13 cellular contexts compared by ENCODE assay signal in genomic region chr7:56007167-56007652, GRCh38. TPM values are rescaled to one million over a fixed set of nuclear protein-coding genes. Genes with fewer than 3 reads are reported as not detected.
DNase-seq lines count a peak whose midpoint lies in the region; ATAC-seq, FAIRE-seq and TF ChIP-seq lines count a peak whose summit lies in the region.
"Had no signal": no experiment of that assay in that cellular context is flagged by ENCODE, and none has a peak within 500 bp of the region (broad histone marks: within the 10 kb centered on the region; RNA-seq: fewer than 3 reads in every experiment).

No MANE protein-coding gene starts in this region.

- POLR2A ChIA-PET in K562 (lab: Yijun Ruan, JAX): interaction anchor here (0.8 to 1.2 kb wide), 3 partner anchors 9 to 177 kb away, joined by 3 to 5 read pairs (median 4); no protein-coding TSS in a partner anchor

- H2AFZ ChIP-seq in K562 (ENCODE audit: low read depth, low read length): no peak overlapping the region

- H3K36me3 Mint-ChIP-seq in progenitor cell of endocrine pancreas (ENCODE audit: insufficient read depth): peaks cover 10% of the 10 kb centered on the region

- CTCF ChIA-PET in K562 (lab: Yijun Ruan, JAX; ENCODE audit: low intra/inter-chr PET ratio): no interaction called here

- no peak overlapping the region for H3K4me3 ChIP-seq in K562

- BruUV-seq in K562 (replicated peaks; lab: Mats Ljungman, UMichigan): no TSS peak

- H4K20me1 ChIP-seq in K562 (replicated peaks; ENCODE audit: control insufficient read depth, insufficient read depth, low read length): no peaks in the 10 kb centered on the region

- H3K4me1 Mint-ChIP-seq in progenitor cell of endocrine pancreas (ENCODE audit: low read depth): peaks cover 13% of the 10 kb centered on the region
- H3K4me1 Mint-ChIP-seq: activated naive CD8-positive, alpha-beta T cell treated with anti-CD3 and anti-CD28 coated beads, Interleukin-2, amount 10 ng/mL, durations not matched to agents 7 days and 5 days had no signal

- no peak for TF ChIP-seq RAD21 in K562 (CRISPR knock-in tag; conservative IDR thresholded peaks at IDR 0.05 in 1 of 2, IDR thresholded peaks at IDR 0.05 in 1 of 2)

- intact Hi-C loops in K562 (cut with micrococcal nuclease): no loop called here

- no peaks in the 10 kb centered on the region for H3K9me3 Mint-ChIP-seq in progenitor cell of endocrine pancreas (ENCODE audit: low read depth)
- H3K9me3 Mint-ChIP-seq: activated naive CD8-positive, alpha-beta T cell treated with anti-CD3 and anti-CD28 coated beads, Interleukin-2, amount 10 ng/mL, durations not matched to agents 7 days and 5 days had no signal

- peak overlapping the region; percentile 26 for H3K4me3 Mint-ChIP-seq in progenitor cell of endocrine pancreas (ENCODE audit: low read depth)
- H3K4me3 Mint-ChIP-seq: activated naive CD8-positive, alpha-beta T cell treated with anti-CD3 and anti-CD28 coated beads, Interleukin-2, amount 10 ng/mL, durations not matched to agents 7 days and 5 days; T-helper 17 cell had no signal

- WGBS in K562 (ENCODE audit: insufficient coverage, low coverage, missing lambda C conversion rate): 34% methylated on average over 4 of the region's 4 CpGs

- H3K4me2 ChIP-seq in K562 (ENCODE audit: insufficient read depth, low read length): no peak overlapping the region

- no peak overlapping the region for H3K27ac ChIP-seq in K562 (ENCODE audit: extremely low read depth, low read depth, low read length)

- H3K36me3 ChIP-seq in K562 (ENCODE audit: control insufficient read depth, insufficient read depth, low read length): peaks cover 5% of the 10 kb centered on the region; the same call in 1 of the 3 replicates

- no peaks in the 10 kb centered on the region for H3K27me3 ChIP-seq in K562 (ENCODE audit: control insufficient read depth in 2 of 2, insufficient read depth in 2 of 2, low read length in 2 of 2)

- TF ChIP-seq CTCF in K562 (IDR thresholded peaks at IDR 0.05 in 2 of 3, conservative IDR thresholded peaks at IDR 0.05 in 1 of 3; ENCODE audit: insufficient read depth in 2 of 3, low read depth in 1 of 3, low read length in 3 of 3): no peak
- no peak for TF ChIP-seq CTCF in progenitor cell of endocrine pancreas (IDR thresholded peaks at IDR 0.05; ENCODE audit: unreplicated experiment)

- H3K27me3 Mint-ChIP-seq in progenitor cell of endocrine pancreas: no peaks in the 10 kb centered on the region
- H3K27me3 Mint-ChIP-seq: activated naive CD8-positive, alpha-beta T cell treated with anti-CD3 and anti-CD28 coated beads, Interleukin-2, amount 10 ng/mL, durations not matched to agents 7 days and 5 days; T-helper 17 cell had no signal

- 0 out of 3 replicates have a peak, but pooled peaks have one; percentile 5 for ATAC-seq in K562
- no peak for ATAC-seq in GM18907 (IDR thresholded peaks at IDR 0.05; ENCODE audit: unreplicated experiment)
- ATAC-seq in GM21529 (IDR thresholded peaks at IDR 0.05; ENCODE audit: unreplicated experiment): no peak
- ATAC-seq: T-helper 17 cell had no signal

- no peak for TF ChIP-seq POLR2A in K562 (conservative IDR thresholded peaks at IDR 0.05)

- no peaks in the 10 kb centered on the region for H3K9me3 ChIP-seq in K562 (replicated peaks; ENCODE audit: control insufficient read depth, insufficient read depth, low read depth, low read length)

- no peaks in the 10 kb centered on the region for H3K9me1 ChIP-seq in K562 (ENCODE audit: control insufficient read depth, insufficient read depth, low read length)

- H3K27ac Mint-ChIP-seq in progenitor cell of endocrine pancreas: no peak overlapping the region
- H3K27ac Mint-ChIP-seq: activated naive CD8-positive, alpha-beta T cell treated with anti-CD3 and anti-CD28 coated beads, Interleukin-2, amount 10 ng/mL, durations not matched to agents 7 days and 5 days; T-helper 17 cell had no signal

- H3K79me2 ChIP-seq in K562 (ENCODE audit: control insufficient read depth, insufficient read depth, low read length): no peaks in the 10 kb centered on the region

- DNase-seq in NCI-H748 (lab: John Stamatoyannopoulos, UW; ENCODE audit: unreplicated experiment) (peak; percentile 18), NCI-H748 treated with DMSO at 0.1 percent for 48 hours (lab: John Stamatoyannopoulos, UW) (no peak), M059J (ENCODE audit: low read depth) (peak; percentile 49), K562 (ENCODE audit: extremely low read depth in 1 of 4, low spot score in 3 of 4) (peak in 3 of 4 experiments; percentile 10 to 42 (median 30)), progenitor cell of endocrine pancreas (ENCODE audit: low spot score, unreplicated experiment) (no peak), ecto neural progenitor cell (ENCODE audit: low spot score) (no peak)
- DNase-seq: activated naive CD8-positive, alpha-beta T cell treated with anti-CD3 and anti-CD28 coated beads, Interleukin-2, amount 10 ng/mL, durations not matched to agents 7 days and 5 days; DMS79 treated with DMSO at 0.1 percent for 48 hours; T-helper 17 cell had no signal

- FAIRE-seq in K562 (lab: Jason Lieb, UNC): no peak
- FAIRE-seq: colon, GM12891 had no signal

- TF ChIP-seq EP300 in K562 (IDR thresholded peaks at IDR 0.05; ENCODE audit: low read length): no peak

- no peak overlapping the region for H3K9ac ChIP-seq in K562 (ENCODE audit: insufficient read depth in 1 of 2, low read depth in 2 of 2, low read length in 2 of 2)

- in situ Hi-C loops in K562 (cut with MboI): no loop called here

- no peaks in the 10 kb centered on the region; a peak in 1 of 5 replicates for H3K4me1 ChIP-seq in K562 (replicated peaks in 1 of 2; ENCODE audit: control insufficient read depth in 2 of 2, insufficient read depth in 2 of 2, low read length in 2 of 2)

RNA-seq across cellular contexts. Expression of gene NIPSNAP2, which starts 42.8 kb away (rescaled TPM):
- 56.7 and 65.8 TPM in 2 replicates for total RNA-seq in M059J (2014; rRNA removed; shearing (Covaris generic))
- total RNA-seq in K562 (2011; cell fraction: chromatin; rRNA removed; ENCODE audit: low replicate concordance): 39.0 and 69.5 TPM in 2 replicates
- 43.2 and 44.0 TPM in 2 replicates for total RNA-seq in K562 (2011; cell fraction: nucleolus; rRNA removed)
- total RNA-seq in K562 (2011; cell fraction: nucleoplasm; rRNA removed): 62.8 and 87.3 TPM in 2 replicates
- total RNA-seq in K562 (2014; rRNA removed): 46.0 and 73.7 TPM in 2 replicates
- 68.4 and 77.2 TPM in 2 replicates for total RNA-seq in K562 (2014; rRNA removed; fragmentation: Illumina TruSeq; extraction: Trizol)
- total RNA-seq in K562 (2015; rRNA removed; fragmentation: Illumina TruSeq; extraction: Trizol): 61.3 and 62.8 TPM in 2 replicates
- total RNA-seq in K562 (2021): 52.5 and 52.7 TPM in 2 replicates
- polyA plus RNA-seq in K562 (2011; rRNA removed): 100 and 107 TPM in 2 replicates
- polyA plus RNA-seq in K562 (2011; cell fraction: cytosol; rRNA removed): 23.7 and 44.2 TPM in 2 replicates
- 25.7 and 44.6 TPM in 2 replicates for polyA plus RNA-seq in K562 (2011; cell fraction: nucleus; rRNA removed)
- polyA plus RNA-seq in K562 (2012): 42.3 and 52.0 TPM in 2 replicates
- 65.8 and 79.4 TPM in 2 replicates for polyA plus RNA-seq in K562 (2014; fragmentation: Illumina TruSeq; extraction: Trizol)
- 10 to 100 TPM; 24.9 to 30.4 TPM for polyA plus RNA-seq in K562 (2014; fragmentation: Nextera tagmentation; extraction: Ambion mirVana)
- polyA plus RNA-seq in K562 (2014; rRNA removed): 53.0 and 53.9 TPM in 2 replicates
- polyA minus RNA-seq in K562 (2011; rRNA and poly(A)+ RNA removed): 70.9 and 89.4 TPM in 2 replicates
- polyA minus RNA-seq in K562 (2011; cell fraction: cytosol; rRNA and poly(A)+ RNA removed): 24.7 and 34.9 TPM in 2 replicates
- 44.0 and 55.2 TPM in 2 replicates for polyA minus RNA-seq in K562 (2011; cell fraction: nucleus; rRNA and poly(A)+ RNA removed)
- total RNA-seq in progenitor cell of endocrine pancreas: 50.3 and 56.3 TPM in 2 replicates

RNA-seq across cellular contexts. Expression of gene PSPH, which starts 44.0 kb away (rescaled TPM):
- total RNA-seq in M059J (2014; rRNA removed; shearing (Covaris generic)): 47.8 and 50.8 TPM in 2 replicates
- total RNA-seq in K562 (2011; cell fraction: chromatin; rRNA removed; ENCODE audit: low replicate concordance): 28.4 and 41.0 TPM in 2 replicates
- total RNA-seq in K562 (2011; cell fraction: nucleolus; rRNA removed): 25.8 and 26.8 TPM in 2 replicates
- total RNA-seq in K562 (2011; cell fraction: nucleoplasm; rRNA removed): 42.1 and 43.0 TPM in 2 replicates
- total RNA-seq in K562 (2014; rRNA removed): 29.1 and 46.8 TPM in 2 replicates
- 16.6 and 17.8 TPM in 2 replicates for total RNA-seq in K562 (2014; rRNA removed; fragmentation: Illumina TruSeq; extraction: Trizol)
- 12.1 and 13.8 TPM in 2 replicates for total RNA-seq in K562 (2015; rRNA removed; fragmentation: Illumina TruSeq; extraction: Trizol)
- 20.9 and 21.5 TPM in 2 replicates for total RNA-seq in K562 (2021)
- 18.2 and 20.2 TPM in 2 replicates for polyA plus RNA-seq in K562 (2011; rRNA removed)
- 19.8 and 22.6 TPM in 2 replicates for polyA plus RNA-seq in K562 (2011; cell fraction: cytosol; rRNA removed)
- polyA plus RNA-seq in K562 (2011; cell fraction: nucleus; rRNA removed): 7.2 and 14.2 TPM in 2 replicates
- 16.0 and 52.1 TPM in 2 replicates for polyA plus RNA-seq in K562 (2012)
- 25.0 and 29.6 TPM in 2 replicates for polyA plus RNA-seq in K562 (2014; fragmentation: Illumina TruSeq; extraction: Trizol)
- polyA plus RNA-seq in K562 (2014; fragmentation: Nextera tagmentation; extraction: Ambion mirVana): 1 to 10 TPM; 6.3 to 9.0 TPM
- polyA plus RNA-seq in K562 (2014; rRNA removed): 23.6 and 30.6 TPM in 2 replicates
- polyA minus RNA-seq in K562 (2011; rRNA and poly(A)+ RNA removed): 16.7 and 23.1 TPM in 2 replicates
- 12.3 and 12.4 TPM in 2 replicates for polyA minus RNA-seq in K562 (2011; cell fraction: cytosol; rRNA and poly(A)+ RNA removed)
- polyA minus RNA-seq in K562 (2011; cell fraction: nucleus; rRNA and poly(A)+ RNA removed): 10.4 and 13.3 TPM in 2 replicates
- 36.6 and 39.8 TPM in 2 replicates for total RNA-seq in progenitor cell of endocrine pancreas

RNA-seq across cellular contexts. Expression of gene CCT6A, which starts 44.4 kb away (rescaled TPM):
- 273 and 299 TPM in 2 replicates for total RNA-seq in M059J (2014; rRNA removed; shearing (Covaris generic))
- total RNA-seq in K562 (2011; cell fraction: chromatin; rRNA removed; ENCODE audit: low replicate concordance): 141 and 298 TPM in 2 replicates
- total RNA-seq in K562 (2011; cell fraction: nucleolus; rRNA removed): 83.9 and 89.7 TPM in 2 replicates
- total RNA-seq in K562 (2011; cell fraction: nucleoplasm; rRNA removed): 151 and 179 TPM in 2 replicates
- 387 and 445 TPM in 2 replicates for total RNA-seq in K562 (2014; rRNA removed)
- 541 and 575 TPM in 2 replicates for total RNA-seq in K562 (2014; rRNA removed; fragmentation: Illumina TruSeq; extraction: Trizol)
- total RNA-seq in K562 (2015; rRNA removed; fragmentation: Illumina TruSeq; extraction: Trizol): 437 and 481 TPM in 2 replicates
- 302 and 312 TPM in 2 replicates for total RNA-seq in K562 (2021)
- polyA plus RNA-seq in K562 (2011; rRNA removed): 586 and 708 TPM in 2 replicates
- 195 and 223 TPM in 2 replicates for polyA plus RNA-seq in K562 (2011; cell fraction: cytosol; rRNA removed)
- polyA plus RNA-seq in K562 (2011; cell fraction: nucleus; rRNA removed): 185 and 288 TPM in 2 replicates
- polyA plus RNA-seq in K562 (2012): 213 and 332 TPM in 2 replicates
- polyA plus RNA-seq in K562 (2014; fragmentation: Illumina TruSeq; extraction: Trizol): 353 and 373 TPM in 2 replicates
- 100 to 1,000 TPM; 244 to 314 TPM for polyA plus RNA-seq in K562 (2014; fragmentation: Nextera tagmentation; extraction: Ambion mirVana)
- 404 and 419 TPM in 2 replicates for polyA plus RNA-seq in K562 (2014; rRNA removed)
- polyA minus RNA-seq in K562 (2011; rRNA and poly(A)+ RNA removed): 690 and 857 TPM in 2 replicates
- polyA minus RNA-seq in K562 (2011; cell fraction: cytosol; rRNA and poly(A)+ RNA removed): 138 and 195 TPM in 2 replicates
- polyA minus RNA-seq in K562 (2011; cell fraction: nucleus; rRNA and poly(A)+ RNA removed): 70.1 and 141 TPM in 2 replicates
- 150 and 159 TPM in 2 replicates for total RNA-seq in progenitor cell of endocrine pancreas

RNA-seq across cellular contexts. Expression of gene MRPS17, which starts 55.5 kb away (rescaled TPM):
- total RNA-seq in M059J (2014; rRNA removed; shearing (Covaris generic)): 15.9 and 20.3 TPM in 2 replicates
- total RNA-seq in K562 (2011; cell fraction: chromatin; rRNA removed; ENCODE audit: low replicate concordance): 13.1 and 15.3 TPM in 2 replicates
- total RNA-seq in K562 (2011; cell fraction: nucleolus; rRNA removed): 15.3 and 19.8 TPM in 2 replicates
- total RNA-seq in K562 (2011; cell fraction: nucleoplasm; rRNA removed): 22.7 and 32.4 TPM in 2 replicates
- total RNA-seq in K562 (2014; rRNA removed) (25.9 and 32.8 TPM in 2 replicates), K562 (2014; rRNA removed; fragmentation: Illumina TruSeq; extraction: Trizol) (43.9 and 45.4 TPM in 2 replicates), K562 (2015; rRNA removed; fragmentation: Illumina TruSeq; extraction: Trizol) (37.9 and 43.9 TPM in 2 replicates), K562 (2021) (37.7 and 39.8 TPM in 2 replicates), progenitor cell of endocrine pancreas (15.8 and 16.3 TPM in 2 replicates)
- polyA plus RNA-seq in K562 (2011; rRNA removed) (37.7 and 53.4 TPM in 2 replicates), K562 (2014; fragmentation: Illumina TruSeq; extraction: Trizol) (34.0 and 35.9 TPM in 2 replicates), K562 (2014; fragmentation: Nextera tagmentation; extraction: Ambion mirVana) (10 to 100 TPM; 98.1 to 99.3 TPM), K562 (2014; rRNA removed) (33.1 and 43.3 TPM in 2 replicates)
- 18.1 and 20.7 TPM in 2 replicates for polyA plus RNA-seq in K562 (2011; cell fraction: cytosol; rRNA removed)
- polyA plus RNA-seq in K562 (2011; cell fraction: nucleus; rRNA removed): 9.8 and 12.5 TPM in 2 replicates
- 16.7 and 44.2 TPM in 2 replicates for polyA plus RNA-seq in K562 (2012)
- polyA minus RNA-seq in K562 (2011; rRNA and poly(A)+ RNA removed): 13.1 and 17.1 TPM in 2 replicates
- polyA minus RNA-seq in K562 (2011; cell fraction: cytosol; rRNA and poly(A)+ RNA removed): 8.9 and 9.4 TPM in 2 replicates
- polyA minus RNA-seq in K562 (2011; cell fraction: nucleus; rRNA and poly(A)+ RNA removed): 7.0 and 9.0 TPM in 2 replicates

RNA-seq across cellular contexts. Expression of gene SUMF2, which starts 56.9 kb away (rescaled TPM):
- 106 and 128 TPM in 2 replicates for total RNA-seq in M059J (2014; rRNA removed; shearing (Covaris generic))
- total RNA-seq in K562 (2011; cell fraction: chromatin; rRNA removed; ENCODE audit: low replicate concordance): 271 and 347 TPM in 2 replicates
- total RNA-seq in K562 (2011; cell fraction: nucleolus; rRNA removed): 246 and 285 TPM in 2 replicates
- total RNA-seq in K562 (2011; cell fraction: nucleoplasm; rRNA removed): 271 and 311 TPM in 2 replicates
- total RNA-seq in K562 (2014; rRNA removed): 65.3 and 72.0 TPM in 2 replicates
- 67.7 and 74.7 TPM in 2 replicates for total RNA-seq in K562 (2014; rRNA removed; fragmentation: Illumina TruSeq; extraction: Trizol)
- 62.1 and 63.0 TPM in 2 replicates for total RNA-seq in K562 (2015; rRNA removed; fragmentation: Illumina TruSeq; extraction: Trizol)
- 90.0 and 96.9 TPM in 2 replicates for total RNA-seq in K562 (2021)
- 92.5 and 101 TPM in 2 replicates for polyA plus RNA-seq in K562 (2011; rRNA removed)
- 82.4 and 87.7 TPM in 2 replicates for polyA plus RNA-seq in K562 (2011; cell fraction: cytosol; rRNA removed)
- polyA plus RNA-seq in K562 (2011; cell fraction: nucleus; rRNA removed): 249 and 266 TPM in 2 replicates
- 89.2 and 130 TPM in 2 replicates for polyA plus RNA-seq in K562 (2012)
- polyA plus RNA-seq in K562 (2014; fragmentation: Illumina TruSeq; extraction: Trizol): 108 and 113 TPM in 2 replicates
- polyA plus RNA-seq in K562 (2014; fragmentation: Nextera tagmentation; extraction: Ambion mirVana): 10 to 100 TPM; 39.0 to 60.3 TPM
- 73.8 and 86.3 TPM in 2 replicates for polyA plus RNA-seq in K562 (2014; rRNA removed)
- 67.1 and 69.3 TPM in 2 replicates for polyA minus RNA-seq in K562 (2011; rRNA and poly(A)+ RNA removed)
- 46.0 and 54.4 TPM in 2 replicates for polyA minus RNA-seq in K562 (2011; cell fraction: cytosol; rRNA and poly(A)+ RNA removed)
- polyA minus RNA-seq in K562 (2011; cell fraction: nucleus; rRNA and poly(A)+ RNA removed): 52.2 and 77.6 TPM in 2 replicates
- total RNA-seq in progenitor cell of endocrine pancreas: 89.5 and 90.8 TPM in 2 replicates

Comparison
In these comparisons a context has a peak if more than half of its experiments do, and no peak if none do; other contexts are left out.
1. DNase-seq: peak in NCI-H748 (single experiment), M059J (single experiment) and K562 (3 of 4); none in NCI-H748 treated with DMSO at 0.1 percent for 48 hours (single experiment), progenitor cell of endocrine pancreas (single experiment) and ecto neural progenitor cell (single experiment).